Comparison of ENCODE assay signal across 8 cellular contexts in the genomic region with DNA sequence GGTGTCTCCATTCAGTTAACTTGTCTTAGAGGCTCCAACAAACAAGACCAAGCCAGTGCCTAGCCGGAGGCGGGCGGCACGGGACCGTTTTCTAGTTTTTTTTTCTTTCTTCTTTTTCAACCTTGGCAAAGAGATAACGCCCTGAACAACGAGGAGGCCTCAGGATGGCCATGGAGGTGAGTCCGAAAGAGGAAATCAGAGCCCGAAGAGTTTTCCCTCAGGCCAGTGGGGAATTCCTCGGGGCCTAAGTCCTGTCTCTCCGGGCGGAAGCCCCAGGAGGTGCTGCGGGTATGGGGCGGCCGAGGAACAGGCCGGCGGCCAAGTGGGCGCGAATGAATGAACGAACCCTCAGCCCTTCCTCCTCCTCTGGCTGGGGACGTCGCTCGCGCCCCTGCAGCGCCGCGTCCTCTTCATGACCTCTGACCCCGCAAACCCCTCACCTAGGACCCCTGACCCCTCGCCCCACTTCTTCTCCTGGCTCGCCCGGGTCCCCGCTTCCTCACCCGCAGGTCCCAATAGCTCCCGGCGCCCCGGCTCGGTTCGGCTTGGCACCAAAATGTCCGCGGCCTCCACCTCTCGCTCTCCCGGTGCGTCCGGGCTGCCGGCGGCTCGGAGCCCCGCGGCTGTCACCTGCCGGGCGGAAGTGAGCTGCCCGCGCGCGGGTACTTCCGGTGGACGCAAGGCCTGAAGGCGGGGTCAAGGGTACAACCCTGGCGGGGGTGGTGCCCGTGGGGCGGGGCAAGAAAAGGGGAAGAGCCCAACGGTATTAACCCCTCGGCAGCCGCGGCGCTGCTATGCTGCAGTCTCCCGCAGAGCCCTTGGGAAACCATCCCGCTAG. TPM values are rescaled to one million over a fixed set of nuclear protein-coding genes. Genes with fewer than 3 reads are reported as not detected.
DNase-seq lines count a peak whose midpoint lies in the region; ATAC-seq and TF ChIP-seq lines count a peak whose summit lies in the region.

A gene (minus strand): TSS at position 650 of the 838 bp plus-strand sequence. CDS start 21,327 bp downstream, outside the sequence.

- peak; percentile 22 for TF ChIP-seq CTCF in chondrocyte (IDR thresholded peaks at IDR 0.05)
- no peak for TF ChIP-seq CTCF in kidney epithelial cell (IDR thresholded peaks at IDR 0.05; ENCODE audit: insufficient read depth, low read length, poor library complexity, severe bottlenecking)

- intact Hi-C loops in activated CD4-positive, alpha-beta T cell treated with anti-CD3 and anti-CD28 coated beads for 36 hours (cut with DNase I, micrococcal nuclease): loop anchor here (1.0 to 10.0 kb wide), 10 partner anchors 27 to 646 kb away; a partner anchor contains a TSS

- peak within 1 kb of the TSS; percentile 98 for H3K4me3 ChIP-seq in kidney epithelial cell (ENCODE audit: low read depth, low read length)

- DNase-seq in AML-193 (lab: John Stamatoyannopoulos, UW) (peak; percentile 90 to 93), GM19238 (ENCODE audit: insufficient read length, low spot score) (peak; percentile 93), NCI-H524 (lab: John Stamatoyannopoulos, UW) (peak; percentile 94 to 97), chondrocyte (ENCODE audit: low spot score) (peak; percentile 96), kidney epithelial cell (ENCODE audit: low read depth) (peak; percentile 77)
- peak; percentile 97 for DNase-seq in activated CD4-positive, alpha-beta T cell treated with anti-CD3 and anti-CD28 coated beads for 36 hours
- peak; percentile 92 to 98 for DNase-seq in stimulated activated CD4-positive, alpha-beta T cell treated with anti-CD3 and anti-CD28 coated beads, Interleukin-15, amount 100 ng/mL, for 48 hours (ENCODE audit: low read depth in 2 of 2)

- peaks cover 4% of the 10 kb centered on the region for H3K36me3 Mint-ChIP-seq in activated CD4-positive, alpha-beta T cell treated with anti-CD3 and anti-CD28 coated beads for 36 hours (ENCODE audit: low read depth)
- H3K36me3 Mint-ChIP-seq in chondrocyte (ENCODE audit: low read depth): peaks cover 1% of the 10 kb centered on the region

- no peaks in the 10 kb centered on the region for H3K27me3 Mint-ChIP-seq in activated CD4-positive, alpha-beta T cell treated with anti-CD3 and anti-CD28 coated beads for 36 hours
- no peaks in the 10 kb centered on the region for H3K27me3 Mint-ChIP-seq in chondrocyte (ENCODE audit: low read depth)

- POLR2A ChIA-PET in activated CD4-positive, alpha-beta T cell treated with anti-CD3 and anti-CD28 coated beads for 36 hours (lab: Charles Lee): interaction anchor here (0.6 to 0.8 kb wide), 2 partner anchors 115 to 166 kb away, joined by 5 to 7 read pairs; a partner anchor contains a TSS

- peak; percentile 80 for ATAC-seq in HG03442 (IDR thresholded peaks at IDR 0.05; ENCODE audit: unreplicated experiment)
- peak; percentile 99 for ATAC-seq in activated CD4-positive, alpha-beta T cell treated with anti-CD3 and anti-CD28 coated beads for 36 hours

- peak within 1 kb of the TSS; percentile 87 for H3K4me3 Mint-ChIP-seq in activated CD4-positive, alpha-beta T cell treated with anti-CD3 and anti-CD28 coated beads for 36 hours
- H3K4me3 Mint-ChIP-seq in chondrocyte (ENCODE audit: unreplicated experiment): peak within 1 kb of the TSS; percentile 86

- H3K27me3 ChIP-seq in kidney epithelial cell (ENCODE audit: control insufficient read depth, insufficient read depth, low read length): no peaks in the 10 kb centered on the region

- CTCF ChIA-PET in activated CD4-positive, alpha-beta T cell treated with anti-CD3 and anti-CD28 coated beads for 36 hours (lab: Charles Lee): interaction anchor here (0.7 to 1.4 kb wide), 2 partner anchors 17 to 83 kb away, joined by 3 to 5 read pairs; no protein-coding TSS in a partner anchor

- H3K4me1 Mint-ChIP-seq in activated CD4-positive, alpha-beta T cell treated with anti-CD3 and anti-CD28 coated beads for 36 hours: peaks cover 30% of the 10 kb centered on the region
- peaks cover 25% of the 10 kb centered on the region for H3K4me1 Mint-ChIP-seq in chondrocyte (ENCODE audit: low read depth)

- H3K9me3 Mint-ChIP-seq in activated CD4-positive, alpha-beta T cell treated with anti-CD3 and anti-CD28 coated beads for 36 hours (ENCODE audit: low read depth): no peaks in the 10 kb centered on the region
- no peaks in the 10 kb centered on the region for H3K9me3 Mint-ChIP-seq in chondrocyte (ENCODE audit: low read depth)

- H3K27ac Mint-ChIP-seq in activated CD4-positive, alpha-beta T cell treated with anti-CD3 and anti-CD28 coated beads for 36 hours: peak within 1 kb of the TSS; percentile 83
- peak within 1 kb of the TSS; percentile 81 for H3K27ac Mint-ChIP-seq in chondrocyte (ENCODE audit: unreplicated experiment)

- H3K36me3 ChIP-seq in kidney epithelial cell (ENCODE audit: control insufficient read depth, insufficient read depth, low read length): no peaks in the 10 kb centered on the region

RNA-seq across cellular contexts. Expression of the gene that starts here (rescaled TPM):
- total RNA-seq in activated CD4-positive, alpha-beta T cell treated with anti-CD3 and anti-CD28 coated beads for 36 hours: 10 to 100 TPM; 56.6 to 59.9 TPM
- total RNA-seq in chondrocyte (42.0 to 55.6 TPM (median 45.7 TPM) in 3 replicates), kidney epithelial cell (65.2 and 71.6 TPM in 2 replicates)

Comparison
In these comparisons a context has a peak if more than half of its experiments do, and no peak if none do; other contexts are left out.
1. Peak in every context shown above with its lines: DNase-seq, ATAC-seq and H3K4me3 ChIP-seq.